Comparison of ENCODE assay signal across 17 cellular contexts in the genomic region with DNA sequence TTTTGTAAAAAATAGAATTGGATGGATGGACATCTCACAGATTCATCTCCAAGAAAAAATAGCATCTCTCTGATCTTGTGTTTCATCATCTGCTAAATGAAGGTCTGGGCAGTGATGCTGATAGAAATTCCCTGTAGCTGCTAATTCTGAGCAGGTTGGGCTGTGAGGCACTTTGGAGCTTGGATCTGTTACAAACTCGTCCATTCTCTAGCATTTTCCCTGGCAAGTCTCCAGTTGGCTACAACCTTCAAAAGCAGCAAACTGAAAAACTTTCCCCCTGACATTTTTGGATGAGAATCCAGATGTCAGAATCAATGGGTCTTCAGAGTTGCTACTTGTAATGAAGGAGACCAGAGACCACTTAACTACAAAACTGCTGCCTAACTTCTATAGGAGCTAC.
DNase-seq lines count a peak whose midpoint lies in the region; FAIRE-seq and TF ChIP-seq lines count a peak whose summit lies in the region.
"Had no signal": no experiment of that assay in that cellular context is flagged by ENCODE, and none has a peak within 500 bp of the region (broad histone marks: within the 10 kb centered on the region; RNA-seq: fewer than 3 reads in every experiment).

No MANE protein-coding gene starts in this region.

- H3K4me1 Mint-ChIP-seq in HFFc6 (ENCODE audit: low read depth) (peaks cover 32% of the 10 kb centered on the region), astrocyte (ENCODE audit: low read depth, unreplicated experiment) (peaks cover 37% of the 10 kb centered on the region)

- no peak overlapping the region for H3K9ac ChIP-seq in astrocyte (ENCODE audit: low read length)
- H3K9ac ChIP-seq: BLaER1 treated with 17β-estradiol and CSF1 and Interleukin-3, amounts not matched to agents 10 nM and 100 nM had no signal

- H3K36me3 Mint-ChIP-seq in HFFc6 (ENCODE audit: low read depth) (no peaks in the 10 kb centered on the region), astrocyte (ENCODE audit: low read depth, unreplicated experiment) (peaks cover under 1% of the 10 kb centered on the region)
- H3K36me3 Mint-ChIP-seq: CD8-positive, alpha-beta T cell had no signal

- FAIRE-seq in astrocyte (lab: Jason Lieb, UNC), result no peak

- H3K9me3 ChIP-seq in astrocyte (ENCODE audit: insufficient read depth, low read depth, low read length) (no peaks in the 10 kb centered on the region), uterus (no peaks in the 10 kb centered on the region)
- H3K9me3 ChIP-seq: BLaER1 treated with 17β-estradiol and CSF1 and Interleukin-3, amounts not matched to agents 10 nM and 100 nM; Peyer's patch had no signal

- H3K4me1 ChIP-seq in astrocyte (ENCODE audit: insufficient read depth, low read length) (peaks cover 17% of the 10 kb centered on the region), uterus (no peaks in the 10 kb centered on the region)
- H3K4me1 ChIP-seq: Peyer's patch had no signal

- H3K27ac ChIP-seq in astrocyte (ENCODE audit: low read depth, low read length), result peak overlapping the region; percentile 66
- no peak overlapping the region for H3K27ac ChIP-seq in uterus
- H3K27ac ChIP-seq: BLaER1 treated with 17β-estradiol and CSF1 and Interleukin-3, amounts not matched to agents 10 nM and 100 nM; Peyer's patch had no signal

- H3K79me2 ChIP-seq in astrocyte (ENCODE audit: insufficient read depth, low read length), result no peaks in the 10 kb centered on the region

- H3K4me3 Mint-ChIP-seq in HFFc6, result peak overlapping the region; percentile 7; the same call in 1 of the 2 replicates
- H3K4me3 Mint-ChIP-seq in astrocyte (ENCODE audit: unreplicated experiment), result no peak overlapping the region
- H3K4me3 Mint-ChIP-seq: CD8-positive, alpha-beta T cell had no signal

- no peaks in the 10 kb centered on the region for H3K36me3 ChIP-seq in astrocyte (ENCODE audit: insufficient read depth, low read length)
- no peaks in the 10 kb centered on the region for H3K36me3 ChIP-seq in uterus
- H3K36me3 ChIP-seq: BLaER1 treated with 17β-estradiol and CSF1 and Interleukin-3, amounts not matched to agents 10 nM and 100 nM; Peyer's patch had no signal

- H3K27me3 Mint-ChIP-seq in HFFc6 (ENCODE audit: insufficient read depth) (no peaks in the 10 kb centered on the region), astrocyte (ENCODE audit: low read depth, unreplicated experiment) (no peaks in the 10 kb centered on the region)

- TF ChIP-seq CTCF in AG10803 (conservative IDR thresholded peaks at IDR 0.05; ENCODE audit: low read length) (no peak), HFFc6 (IDR thresholded peaks at IDR 0.05) (no peak), astrocyte (IDR thresholded peaks at IDR 0.05; ENCODE audit: insufficient read depth, low read depth, low read length) (no peak), uterus (IDR thresholded peaks at IDR 0.05) (no peak)

- H3K27ac Mint-ChIP-seq in HFFc6 (peak overlapping the region; percentile 36; the same call in 1 of the 2 replicates), astrocyte (ENCODE audit: unreplicated experiment) (peak overlapping the region; percentile 87)
- H3K27ac Mint-ChIP-seq: CD8-positive, alpha-beta T cell had no signal

- peak overlapping the region; percentile 36 for H3K4me2 ChIP-seq in astrocyte (ENCODE audit: low read length)
- H3K4me2 ChIP-seq: BLaER1 treated with 17β-estradiol and CSF1 and Interleukin-3, amounts not matched to agents 10 nM and 100 nM had no signal

- H3K9me3 Mint-ChIP-seq in HFFc6 (no peaks in the 10 kb centered on the region), astrocyte (ENCODE audit: unreplicated experiment) (no peaks in the 10 kb centered on the region)
- H3K9me3 Mint-ChIP-seq: CD8-positive, alpha-beta T cell had no signal

- DNase-seq in AG10803 (ENCODE audit: low read depth), result peak; percentile 3
- peak; percentile 15 for DNase-seq in HFFc6
- DNase-seq in astrocyte (ENCODE audit: low read depth), result peak; percentile 42
- peak; percentile 13 for DNase-seq in iris pigment epithelial cell (ENCODE audit: low read depth)
- no peak for DNase-seq in uterus
- no peak for DNase-seq in G401 (ENCODE audit: low spot score)
- no peak for DNase-seq in DMS79 (lab: John Stamatoyannopoulos, UW)
- DNase-seq: Calu3; CD8-positive, alpha-beta T cell; DMS53; NCI-H1092 treated with DMSO at 0.1 percent for 48 hours; NCI-H187 treated with DMSO at 0.1 percent for 48 hours; NCI-H69; NK-92 treated with Interleukin-12 subunit alpha and Interleukin-12 subunit beta, amount 100 ng/mL, for 24 hours; Peyer's patch; SW 1271 had no signal

- H3K4me3 ChIP-seq in AG10803 (ENCODE audit: low read length) (no peak overlapping the region), astrocyte (ENCODE audit: insufficient read depth, low read depth, low read length) (no peak overlapping the region), uterus (no peak overlapping the region)
- H3K4me3 ChIP-seq: BLaER1 treated with 17β-estradiol and CSF1 and Interleukin-3, amounts not matched to agents 10 nM and 100 nM; Peyer's patch had no signal

- intact Hi-C loops in uterus (cut with DNase I; ENCODE audit: low total_unique reads), result no loop called here

- H3K27me3 ChIP-seq in astrocyte (ENCODE audit: insufficient read depth, low read length) (no peaks in the 10 kb centered on the region), uterus (no peaks in the 10 kb centered on the region)
- H3K27me3 ChIP-seq: BLaER1 treated with 17β-estradiol and CSF1 and Interleukin-3, amounts not matched to agents 10 nM and 100 nM; Peyer's patch had no signal

- H4K20me1 ChIP-seq in astrocyte (ENCODE audit: insufficient read depth, low read length), result no peaks in the 10 kb centered on the region
- H4K20me1 ChIP-seq: BLaER1 treated with 17β-estradiol and CSF1 and Interleukin-3, amounts not matched to agents 10 nM and 100 nM had no signal

- no peak for TF ChIP-seq POLR2A in uterus (IDR thresholded peaks at IDR 0.05)

- in situ Hi-C loops in G401 (cut with HindIII; ENCODE audit: low sequenced_read_pairs), result no loop called here

- H2AFZ ChIP-seq in astrocyte (ENCODE audit: low read depth, low read length), result no peak overlapping the region

Comparison
In these comparisons a context has a peak if more than half of its experiments do, and no peak if none do; other contexts are left out.
1. DNase-seq: peak in AG10803 (single experiment), HFFc6 (single experiment), astrocyte (single experiment) and iris pigment epithelial cell (single experiment); none in uterus (0 of 2), G401 (single experiment) and DMS79 (single experiment).